Comparison of ENCODE assay signal across 8 cellular contexts in genomic region chr7:16564909-16565426, GRCh38. TPM values are rescaled to one million over a fixed set of nuclear protein-coding genes. Genes with fewer than 3 reads are reported as not detected.
A peak's percentile ranks its signal among the peaks of the same experiment; 100 is the strongest.
DNase-seq lines count a peak whose midpoint lies in the region; ATAC-seq and TF ChIP-seq lines count a peak whose summit lies in the region.

No MANE protein-coding gene starts in this region.

- H4K20me1 ChIP-seq in OCI-LY1 (ENCODE audit: insufficient read depth, low read length), result no peaks in the 10 kb centered on the region

- H3K9me3 ChIP-seq in OCI-LY1 (ENCODE audit: low read length), result no peaks in the 10 kb centered on the region
- H3K9me3 ChIP-seq in liver (ENCODE audit: control insufficient read depth in 4 of 4, low read length in 3 of 4), result no peaks in the 10 kb centered on the region
- no peaks in the 10 kb centered on the region for H3K9me3 ChIP-seq in uterus

- H3F3A ChIP-seq in OCI-LY1 (ENCODE audit: insufficient read depth, low read length), result no peaks in the 10 kb centered on the region

- no peaks in the 10 kb centered on the region for H3K27me3 ChIP-seq in OCI-LY1 (ENCODE audit: insufficient read depth, low read length)
- no peaks in the 10 kb centered on the region for H3K27me3 ChIP-seq in liver (ENCODE audit: control insufficient read depth in 4 of 4, insufficient read depth in 4 of 4, low read length in 3 of 4)
- no peaks in the 10 kb centered on the region for H3K27me3 ChIP-seq in uterus

- H3K4me2 ChIP-seq in OCI-LY1 (ENCODE audit: low read length), result no peak overlapping the region

- H3K4me3 ChIP-seq in OCI-LY1 (ENCODE audit: low read depth, low read length, poor library complexity, severe bottlenecking) (no peak overlapping the region), liver (ENCODE audit: low read depth in 1 of 3, low read length in 3 of 3) (no peak overlapping the region), uterus (no peak overlapping the region)

- H2AFZ ChIP-seq in OCI-LY1 (ENCODE audit: low read length), result no peak overlapping the region

- ATAC-seq in GM21515 (IDR thresholded peaks at IDR 0.05; ENCODE audit: unreplicated experiment), result peak; percentile 72
- ATAC-seq in HG02970 (IDR thresholded peaks at IDR 0.05; ENCODE audit: low FRiP score, unreplicated experiment), result no peak

- no peaks in the 10 kb centered on the region for H3K9me2 ChIP-seq in OCI-LY1 (ENCODE audit: low read depth, low read length)

- TF ChIP-seq CTCF in OCI-LY1 (IDR thresholded peaks at IDR 0.05; ENCODE audit: low read length) (peak; percentile 90), liver (IDR thresholded peaks at IDR 0.05; ENCODE audit: low read depth, low read length, missing input control) (peak; percentile 79), uterus (IDR thresholded peaks at IDR 0.05) (peak; percentile 64 to 76 (median 67))

- WGBS in liver, result 26% methylated on average over 13 of the region's 13 CpGs

- in situ Hi-C loops in KBM-7 (cut with MboI; ENCODE audit: low pct_unique_long_range_greater_than_20kb, low sequenced_read_pairs), result loop anchor here (25.0 kb wide), 1 partner anchor 478 kb away; no protein-coding TSS in a partner anchor

- H3K27ac ChIP-seq in OCI-LY1 (ENCODE audit: low read depth, low read length, poor library complexity, severe bottlenecking) (no peak overlapping the region), liver (ENCODE audit: low read depth in 1 of 2, low read length in 2 of 2) (no peak overlapping the region), uterus (no peak overlapping the region)

- no peak for TF ChIP-seq POLR2A in uterus (IDR thresholded peaks at IDR 0.05)

- intact Hi-C loops in uterus (cut with DNase I; ENCODE audit: low total_unique reads), result no loop called here

- DNase-seq in ELR (ENCODE audit: low read depth) (peak; percentile 74), KBM-7 (peak; percentile 71), cerebellum (ENCODE audit: low spot score) (peak; percentile 57), uterus (no peak)

- TF ChIP-seq RAD21 in liver (IDR thresholded peaks at IDR 0.05), result peak; percentile 94 to 95

- H3K4me1 ChIP-seq in OCI-LY1 (ENCODE audit: insufficient read depth, low read length, severe bottlenecking) (no peaks in the 10 kb centered on the region), liver (ENCODE audit: control insufficient read depth in 4 of 4, insufficient read depth in 4 of 4, low read length in 3 of 4) (no peaks in the 10 kb centered on the region), uterus (no peaks in the 10 kb centered on the region)

- H3K36me3 ChIP-seq in OCI-LY1 (ENCODE audit: insufficient read depth, low read length) (no peaks in the 10 kb centered on the region), liver (ENCODE audit: control insufficient read depth in 4 of 4, insufficient read depth in 3 of 4, low read depth in 1 of 4, low read length in 3 of 4) (no peaks in the 10 kb centered on the region), uterus (no peaks in the 10 kb centered on the region)

- no peaks in the 10 kb centered on the region for H3K79me2 ChIP-seq in OCI-LY1 (ENCODE audit: insufficient read depth, low read length)

- H3K9ac ChIP-seq in OCI-LY1 (ENCODE audit: low read length) (no peak overlapping the region), liver (ENCODE audit: low read depth in 1 of 2, low read length in 2 of 2) (no peak overlapping the region)

TF ChIP-seq in liver, 16 proteins besides CTCF, POLR2A, EP300 and RAD21:
- TF ChIP-seq ATF3 (IDR thresholded peaks at IDR 0.05) (no peak), FOXA2 (IDR thresholded peaks at IDR 0.05) (no peak), HNF4G (IDR thresholded peaks at IDR 0.05) (no peak), SP1 (IDR thresholded peaks at IDR 0.05) (no peak), GABPA (IDR thresholded peaks at IDR 0.05 in 1 of 2, conservative IDR thresholded peaks at IDR 0.05 in 1 of 2) (no peak), FOXA1 (IDR thresholded peaks at IDR 0.05) (no peak), RXRA (IDR thresholded peaks at IDR 0.05) (no peak)

RNA-seq across cellular contexts. Expression of gene LRRC72, which starts 38.3 kb away (rescaled TPM):
- total RNA-seq in cerebellum (not detected), liver (not detected), uterus (not detected)
- not detected for polyA plus RNA-seq in liver

Comparison
In these comparisons a context has a peak if more than half of its experiments do, and no peak if none do; other contexts are left out.
1. DNase-seq: peak in ELR (single experiment), KBM-7 (single experiment) and cerebellum (single experiment); none in uterus (0 of 2).
2. Peak in every context shown above with its lines, with median percentiles within 50 percentile points of each other: CTCF ChIP-seq.